In genomic region chr1:211610779-211611556, GRCh38 we compare ENCODE assay signal across 11 cellular contexts. TPM values are rescaled to one million over a fixed set of nuclear protein-coding genes. Genes with fewer than 3 reads are reported as not detected.
A peak's percentile ranks its signal among the peaks of the same experiment; 100 is the strongest.
DNase-seq lines count a peak whose midpoint lies in the region; ATAC-seq, FAIRE-seq and TF ChIP-seq lines count a peak whose summit lies in the region.
"Had no signal": no experiment of that assay in that cellular context is flagged by ENCODE, and none has a peak within 500 bp of the region (broad histone marks: within the 10 kb centered on the region; RNA-seq: fewer than 3 reads in every experiment).

No MANE protein-coding gene starts in this region.

- TF ChIP-seq CTCF in A549 (IDR thresholded peaks at IDR 0.05) (no peak), NB4 (IDR thresholded peaks at IDR 0.05; ENCODE audit: low read depth, low read length) (no peak), right lobe of liver (IDR thresholded peaks at IDR 0.05) (no peak)

- no peaks in the 10 kb centered on the region for H3K36me3 Mint-ChIP-seq in stimulated activated effector memory CD8-positive, alpha-beta T cell treated with anti-CD3 and anti-CD28 coated beads, Interleukin-12 subunit alpha, Interleukin-12 subunit beta, amount 100 ng/mL, for 72 hours

- 75% methylated on average over 8 of the region's 9 CpGs for WGBS in A549 (ENCODE audit: missing lambda C conversion rate)
- 37% methylated on average over 5 of the region's 9 CpGs for WGBS in right lobe of liver (ENCODE audit: insufficient coverage, low coverage, low lambda C conversion rate, missing lambda C conversion rate)

- H3K4me1 Mint-ChIP-seq in stimulated activated effector memory CD8-positive, alpha-beta T cell treated with anti-CD3 and anti-CD28 coated beads, Interleukin-12 subunit alpha, Interleukin-12 subunit beta, amount 100 ng/mL, for 72 hours = peaks cover 17% of the 10 kb centered on the region

- peaks cover 31% of the 10 kb centered on the region for H3K4me1 ChIP-seq in A549
- H3K4me1 ChIP-seq in right lobe of liver = peaks cover 0 to 45% (median 16%) of the 10 kb centered on the region in 4 donors

- no peak overlapping the region for H3K4me3 Mint-ChIP-seq in stimulated activated effector memory CD8-positive, alpha-beta T cell treated with anti-CD3 and anti-CD28 coated beads, Interleukin-12 subunit alpha, Interleukin-12 subunit beta, amount 100 ng/mL, for 72 hours
- H3K4me3 Mint-ChIP-seq: activated T-helper 1 cell treated with anti-CD3 and anti-CD28 coated beads, Interleukin-12 subunit alpha, Interleukin-12 subunit beta, Interleukin-2, Interleukin-4 antibody, amounts not matched to agents 30 ng/mL and 10 ng/mL and 1 ng/mL, durations not matched to agents 14 hours and 24 hours and 36 hours; IgD-negative memory B cell had no signal

- no peaks in the 10 kb centered on the region for H3K36me3 ChIP-seq in right lobe of liver

- no peak overlapping the region for H3K4me2 ChIP-seq in A549

- no peak for TF ChIP-seq EP300 in A549 (IDR thresholded peaks at IDR 0.05)

- ATAC-seq in A549 = no peak
- ATAC-seq in right lobe of liver = peak; percentile 53 to 79 (median 65)
- ATAC-seq in HG03097 (IDR thresholded peaks at IDR 0.05; ENCODE audit: low FRiP score, unreplicated experiment) = no peak
- no peak for ATAC-seq in stimulated activated effector memory CD8-positive, alpha-beta T cell treated with anti-CD3 and anti-CD28 coated beads, Interleukin-12 subunit alpha, Interleukin-12 subunit beta, amount 100 ng/mL, for 72 hours
- ATAC-seq in esophagus mucosa = no peak

- FAIRE-seq in A549 (lab: Jason Lieb, UNC) (no peak), H54 (lab: Jason Lieb, UNC) (no peak)

- no peaks in the 10 kb centered on the region for H3K9me3 Mint-ChIP-seq in stimulated activated effector memory CD8-positive, alpha-beta T cell treated with anti-CD3 and anti-CD28 coated beads, Interleukin-12 subunit alpha, Interleukin-12 subunit beta, amount 100 ng/mL, for 72 hours
- H3K9me3 Mint-ChIP-seq: activated T-helper 1 cell treated with anti-CD3 and anti-CD28 coated beads, Interleukin-12 subunit alpha, Interleukin-12 subunit beta, Interleukin-2, Interleukin-4 antibody, amounts not matched to agents 30 ng/mL and 10 ng/mL and 1 ng/mL, durations not matched to agents 14 hours and 24 hours and 36 hours; IgD-negative memory B cell had no signal

- intact Hi-C loops in right lobe of liver (cut with DNase I) = no loop called here

- no peak overlapping the region for H3K4me3 ChIP-seq in A549
- H3K4me3 ChIP-seq in NB4 (ENCODE audit: low read depth, low read length) = no peak overlapping the region
- H3K4me3 ChIP-seq in right lobe of liver = peak overlapping the region in 1 of 3 donors; percentile 9

- H3K9me3 ChIP-seq in A549 = no peaks in the 10 kb centered on the region
- H3K9me3 ChIP-seq in right lobe of liver = no peaks in the 10 kb centered on the region

- DNase-seq in A549 (ENCODE audit: low read depth in 1 of 2, low spot score in 1 of 2) = peak in 1 of 2 experiments; percentile 24
- DNase-seq in NB4 (ENCODE audit: low read depth) = peak; percentile 55
- peak; percentile 57 to 81 (median 75) for DNase-seq in right lobe of liver
- DNase-seq in stimulated activated effector memory CD8-positive, alpha-beta T cell treated with anti-CD3 and anti-CD28 coated beads, Interleukin-12 subunit alpha, Interleukin-12 subunit beta, amount 100 ng/mL, for 72 hours (ENCODE audit: low spot score in 2 of 2) = no peak
- no peak for DNase-seq in H54 (ENCODE audit: insufficient read length, low spot score)
- DNase-seq: NK-92 treated with Interleukin-12 subunit alpha and Interleukin-12 subunit beta, amount 100 ng/mL, for 24 hours had no signal

- TF ChIP-seq POLR2A in A549 (IDR thresholded peaks at IDR 0.05; ENCODE audit: low read length) (no peak), NB4 (IDR thresholded peaks at IDR 0.05; ENCODE audit: extremely low read depth, insufficient read length) (no peak), right lobe of liver (IDR thresholded peaks at IDR 0.05) (peak; percentile 36), H54 (IDR thresholded peaks at IDR 0.05; ENCODE audit: low read depth, low read length) (no peak)

- CTCF ChIA-PET in A549 (lab: Yijun Ruan, JAX) = interaction anchor here (1.0 to 2.3 kb wide), 6 partner anchors 8 to 96 kb away, joined by 3 to 10 read pairs (median 4); no protein-coding TSS in a partner anchor

- no peaks in the 10 kb centered on the region for H3K27me3 ChIP-seq in right lobe of liver

- TF ChIP-seq RAD21 in A549 (conservative IDR thresholded peaks at IDR 0.05 in 1 of 2, IDR thresholded peaks at IDR 0.05 in 1 of 2) = no peak

- peak overlapping the region in 1 of 2 experiments; percentile 89; a peak in 3 of 6 replicates for H3K27ac ChIP-seq in A549
- peak overlapping the region; percentile 3 for H3K27ac ChIP-seq in cingulate gyrus (ENCODE audit: low read depth, low read length)
- peak overlapping the region in 2 of 3 donors; percentile 20 to 71 for H3K27ac ChIP-seq in right lobe of liver

- POLR2A ChIA-PET in A549 (lab: Yijun Ruan, JAX) = interaction anchor here (2.4 kb wide), 1 partner anchor 32 kb away, joined by 9 read pairs; the partner anchor contains the start of gene SLC30A1

- no peak overlapping the region for H3K27ac Mint-ChIP-seq in stimulated activated effector memory CD8-positive, alpha-beta T cell treated with anti-CD3 and anti-CD28 coated beads, Interleukin-12 subunit alpha, Interleukin-12 subunit beta, amount 100 ng/mL, for 72 hours
- H3K27ac Mint-ChIP-seq: activated T-helper 1 cell treated with anti-CD3 and anti-CD28 coated beads, Interleukin-12 subunit alpha, Interleukin-12 subunit beta, Interleukin-2, Interleukin-4 antibody, amounts not matched to agents 30 ng/mL and 10 ng/mL and 1 ng/mL, durations not matched to agents 14 hours and 24 hours and 36 hours; IgD-negative memory B cell had no signal

TF ChIP-seq in A549, 52 proteins besides CTCF, POLR2A, EP300 and RAD21:
- TF ChIP-seq MAFK (IDR thresholded peaks at IDR 0.05; ENCODE audit: partially characterized antibody) = peak; percentile 4
- TF ChIP-seq HES2 (IDR thresholded peaks at IDR 0.05) = no peak
- no peak for TF ChIP-seq ZSCAN20 (CRISPR knock-in tag; IDR thresholded peaks at IDR 0.05)
- no peak for TF ChIP-seq RARB (CRISPR knock-in tag; IDR thresholded peaks at IDR 0.05)

RNA-seq across cellular contexts. Expression of gene SLC30A1, which starts 32.0 kb away (rescaled TPM):
- polyA plus RNA-seq in A549 (2011; rRNA removed) (18.4 and 20.6 TPM in 2 replicates), A549 (2017; fragmentation: RNase III; extraction: RNeasy Plus Mini Kit Qiagen cat#74134 plus additional on column Dnase treatment) (24.3 to 27.0 TPM (median 26.6 TPM) in 3 replicates)
- 4.1 and 4.9 TPM in 2 replicates for polyA plus RNA-seq in A549 (2012; cell fraction: cytosol; rRNA removed)
- 6.0 and 7.5 TPM in 2 replicates for polyA plus RNA-seq in A549 (2012; cell fraction: nucleus; rRNA removed)
- 11.9 and 13.1 TPM in 2 replicates for polyA minus RNA-seq in A549 (2011; rRNA and poly(A)+ RNA removed)
- total RNA-seq in right lobe of liver (10 to 100 TPM; 23.2 to 72.9 (median 48.2) TPM), esophagus mucosa (14.1 TPM)

Comparison
In these comparisons a context has a peak if more than half of its experiments do, and no peak if none do; other contexts are left out.
1. ATAC-seq: peak in right lobe of liver (4 of 4); none in A549 (0 of 2), HG03097 (single experiment), stimulated activated effector memory CD8-positive, alpha-beta T cell treated with anti-CD3 and anti-CD28 coated beads, Interleukin-12 subunit alpha, Interleukin-12 subunit beta, amount 100 ng/mL, for 72 hours (single experiment) and esophagus mucosa (single experiment).
2. DNase-seq: peak in NB4 (single experiment) and right lobe of liver (3 of 3); none in stimulated activated effector memory CD8-positive, alpha-beta T cell treated with anti-CD3 and anti-CD28 coated beads, Interleukin-12 subunit alpha, Interleukin-12 subunit beta, amount 100 ng/mL, for 72 hours (0 of 2) and H54 (single experiment).